ENCODE assay signal across 8 cellular contexts in the genomic region with DNA sequence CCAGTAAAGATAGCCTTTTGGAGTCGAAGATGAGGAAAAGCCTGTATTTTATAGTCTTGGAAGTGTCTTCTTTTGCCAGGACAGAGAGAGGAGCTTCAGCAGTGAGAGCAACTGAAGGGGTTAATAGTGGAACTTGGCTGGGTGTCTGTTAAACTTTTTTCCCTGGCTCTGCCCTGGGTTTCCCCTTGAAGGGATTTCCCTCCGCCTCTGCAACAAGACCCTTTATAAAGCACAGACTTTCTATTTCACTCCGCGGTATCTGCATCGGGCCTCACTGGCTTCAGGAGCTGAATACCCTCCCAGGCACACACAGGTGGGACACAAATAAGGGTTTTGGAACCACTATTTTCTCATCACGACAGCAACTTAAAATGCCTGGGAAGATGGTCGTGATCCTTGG. TPM values are rescaled to one million over a fixed set of nuclear protein-coding genes. Genes with fewer than 3 reads are reported as not detected.
A peak's percentile ranks its signal among the peaks of the same experiment; 100 is the strongest.
DNase-seq lines count a peak whose midpoint lies in the region; ATAC-seq and TF ChIP-seq lines count a peak whose summit lies in the region.

Gene VCAM1, plus strand, starts transcription at position 253 of the 400 bp plus-strand sequence. Its CDS starts 119 bp downstream, at position 372.

- H3K9me3 ChIP-seq in thoracic aorta = no peaks in the 10 kb centered on the region

- H3K4me1 ChIP-seq in thoracic aorta (ENCODE audit: control insufficient read depth in 1 of 2, low read depth in 2 of 2) = peaks cover 0 to 8% of the 10 kb centered on the region in 2 donors

- DNase-seq in left kidney (ENCODE audit: low read depth, low spot score) (peak; percentile 71), thoracic aorta (ENCODE audit: low spot score) (no peak), HK-2 (ENCODE audit: unreplicated experiment) (no peak), NCI-H774 (lab: John Stamatoyannopoulos, UW) (no peak), COLO668 (lab: John Stamatoyannopoulos, UW; ENCODE audit: unreplicated experiment) (no peak)

- no peaks in the 10 kb centered on the region for H3K27me3 ChIP-seq in thoracic aorta (replicated peaks; ENCODE audit: insufficient read depth)

- H3K36me3 ChIP-seq in thoracic aorta = no peaks in the 10 kb centered on the region

- TF ChIP-seq CTCF in thoracic aorta (IDR thresholded peaks at IDR 0.05) = no peak

- ATAC-seq in GM21529 (IDR thresholded peaks at IDR 0.05; ENCODE audit: unreplicated experiment) (peak; percentile 80), thoracic aorta (ENCODE audit: insufficient number of reproducible peaks, low FRiP score, low read depth) (no peak), GM21423 (IDR thresholded peaks at IDR 0.05; ENCODE audit: unreplicated experiment) (no peak)

- 16 to 40% (median 28%) methylated on average over 7 of the region's 7 CpGs for WGBS in adipose tissue, 3 donors

- H3K4me3 ChIP-seq in thoracic aorta = peak within 1 kb of the TSS; percentile 44

- no peak within 1 kb of the TSS for H3K27ac ChIP-seq in adipose tissue (ENCODE audit: low read depth, low read length)
- H3K27ac ChIP-seq in thoracic aorta = peak within 1 kb of the TSS in 1 of 2 donors; percentile 25

RNA-seq across cellular contexts. Expression of gene VCAM1, which starts in this region (rescaled TPM):
- polyA plus RNA-seq in adipose tissue = 10 to 100 TPM in 2 of 3 donors, 1 to 10 TPM in 1; 4.2 to 44.4 (median 26.7) TPM
- 10 to 100 TPM; 42.4 to 77.6 TPM for total RNA-seq in thoracic aorta
